ENCODE assay signal across 13 cellular contexts in genomic region chr1:183164350-183164749, GRCh38. TPM values are rescaled to one million over a fixed set of nuclear protein-coding genes. Genes with fewer than 3 reads are reported as not detected.
DNase-seq lines count a peak whose midpoint lies in the region; ATAC-seq and TF ChIP-seq lines count a peak whose summit lies in the region.
"Had no signal": no experiment of that assay in that cellular context is flagged by ENCODE, and none has a peak within 500 bp of the region (broad histone marks: within the 10 kb centered on the region; RNA-seq: fewer than 3 reads in every experiment).

No MANE protein-coding gene starts in this region.

- no peaks in the 10 kb centered on the region for H3K36me3 Mint-ChIP-seq in T-cell
- H3K36me3 Mint-ChIP-seq: stimulated activated effector memory CD8-positive, alpha-beta T cell treated with anti-CD3 and anti-CD28 coated beads, Interleukin-12 subunit alpha, Interleukin-12 subunit beta, amount 100 ng/mL, for 72 hours had no signal

- POLR2A ChIA-PET in T-cell (lab: Charles Lee): no interaction called here

- peak; percentile 57 for DNase-seq in AG20443 (ENCODE audit: low spot score)
- DNase-seq in LoVo (ENCODE audit: low spot score): peak; percentile 82
- DNase-seq in cardiac fibroblast (ENCODE audit: low read depth in 2 of 2): peak; percentile 64 to 76
- DNase-seq in kidney tubule cell (ENCODE audit: low spot score): peak; percentile 98
- no peak for DNase-seq in gastrocnemius medialis
- no peak for DNase-seq in T-cell
- DNase-seq in occipital lobe (lab: John Stamatoyannopoulos, UW): no peak
- DNase-seq in NCI-H2107 treated with DMSO at 0.1 percent for 48 hours (lab: John Stamatoyannopoulos, UW; ENCODE audit: unreplicated experiment): no peak
- DNase-seq: Karpas-422; NCI-H510A treated with DMSO at 0.1 percent for 48 hours; stimulated activated CD4-positive, alpha-beta T cell treated with anti-CD3 and anti-CD28 coated beads, Interleukin-15, amount 100 ng/mL, for 24 hours had no signal

- no peak overlapping the region for H3K4me3 ChIP-seq in cardiac fibroblast (replicated peaks in 1 of 2; ENCODE audit: low read depth in 2 of 2, low read length in 2 of 2)
- no peak overlapping the region for H3K4me3 ChIP-seq in gastrocnemius medialis

- H3K9me3 ChIP-seq in gastrocnemius medialis: no peaks in the 10 kb centered on the region

- CTCF ChIA-PET in T-cell (lab: Charles Lee): no interaction called here

- ATAC-seq in gastrocnemius medialis: no peak
- ATAC-seq in T-cell (replicated peaks in 1 of 4): no peak
- ATAC-seq: stimulated activated effector memory CD8-positive, alpha-beta T cell treated with anti-CD3 and anti-CD28 coated beads, Interleukin-12 subunit alpha, Interleukin-12 subunit beta, amount 100 ng/mL, for 72 hours had no signal

- no peak overlapping the region for H3K4me3 Mint-ChIP-seq in T-cell
- H3K4me3 Mint-ChIP-seq: B cell; stimulated activated effector memory CD8-positive, alpha-beta T cell treated with anti-CD3 and anti-CD28 coated beads, Interleukin-12 subunit alpha, Interleukin-12 subunit beta, amount 100 ng/mL, for 72 hours had no signal

- no peak overlapping the region for H3K27ac Mint-ChIP-seq in T-cell
- H3K27ac Mint-ChIP-seq: B cell; stimulated activated effector memory CD8-positive, alpha-beta T cell treated with anti-CD3 and anti-CD28 coated beads, Interleukin-12 subunit alpha, Interleukin-12 subunit beta, amount 100 ng/mL, for 72 hours had no signal

- H3K27me3 Mint-ChIP-seq in T-cell: peaks cover 0 to 3% of the 10 kb centered on the region in 2 donors

- no peaks in the 10 kb centered on the region for H3K4me1 ChIP-seq in gastrocnemius medialis

- intact Hi-C loops in gastrocnemius medialis (cut with DNase I; ENCODE audit: low total_unique reads): no loop called here

- in situ Hi-C loops in gastrocnemius medialis (cut with MboI; ENCODE audit: low sequenced_read_pairs in 4 of 4): no loop called here

- H3K27me3 ChIP-seq in gastrocnemius medialis: no peaks in the 10 kb centered on the region

- H3K4me1 Mint-ChIP-seq in T-cell: no peaks in the 10 kb centered on the region
- H3K4me1 Mint-ChIP-seq: B cell; stimulated activated effector memory CD8-positive, alpha-beta T cell treated with anti-CD3 and anti-CD28 coated beads, Interleukin-12 subunit alpha, Interleukin-12 subunit beta, amount 100 ng/mL, for 72 hours had no signal

- no peak for TF ChIP-seq CTCF in cardiac fibroblast (IDR thresholded peaks at IDR 0.05; ENCODE audit: low read depth, low read length)
- TF ChIP-seq CTCF in gastrocnemius medialis (IDR thresholded peaks at IDR 0.05 in 4 of 5, conservative IDR thresholded peaks at IDR 0.05 in 1 of 5): no peak

- no peaks in the 10 kb centered on the region for H3K36me3 ChIP-seq in gastrocnemius medialis

- no peaks in the 10 kb centered on the region for H3K9me3 Mint-ChIP-seq in T-cell
- H3K9me3 Mint-ChIP-seq: stimulated activated effector memory CD8-positive, alpha-beta T cell treated with anti-CD3 and anti-CD28 coated beads, Interleukin-12 subunit alpha, Interleukin-12 subunit beta, amount 100 ng/mL, for 72 hours had no signal

- no peak for TF ChIP-seq POLR2A in gastrocnemius medialis (IDR thresholded peaks at IDR 0.05)

- no peak overlapping the region for H3K27ac ChIP-seq in gastrocnemius medialis

RNA-seq across cellular contexts. Expression of gene LAMC2, which starts 21.7 kb away (rescaled TPM):
- 1 to 10 TPM in 3 of 4 donors, under 1 TPM in 1; 0.78 to 1.8 (median 1.4) TPM for total RNA-seq in gastrocnemius medialis
- under 1 TPM in 3 of 5 donors, not detected in 2; 0.03 to 0.15 (median 0.09) TPM for total RNA-seq in T-cell
- total RNA-seq in occipital lobe: 0.16 TPM
- total RNA-seq: B cell had no signal

Comparison
In these comparisons a context has a peak if more than half of its experiments do, and no peak if none do; other contexts are left out.
1. DNase-seq: peak in AG20443 (single experiment), LoVo (single experiment), cardiac fibroblast (2 of 2) and kidney tubule cell (single experiment); none in gastrocnemius medialis (0 of 2), T-cell (0 of 34), occipital lobe (single experiment) and NCI-H2107 treated with DMSO at 0.1 percent for 48 hours (single experiment).